ENCODE assay signal across 8 cellular contexts in the genomic region with DNA sequence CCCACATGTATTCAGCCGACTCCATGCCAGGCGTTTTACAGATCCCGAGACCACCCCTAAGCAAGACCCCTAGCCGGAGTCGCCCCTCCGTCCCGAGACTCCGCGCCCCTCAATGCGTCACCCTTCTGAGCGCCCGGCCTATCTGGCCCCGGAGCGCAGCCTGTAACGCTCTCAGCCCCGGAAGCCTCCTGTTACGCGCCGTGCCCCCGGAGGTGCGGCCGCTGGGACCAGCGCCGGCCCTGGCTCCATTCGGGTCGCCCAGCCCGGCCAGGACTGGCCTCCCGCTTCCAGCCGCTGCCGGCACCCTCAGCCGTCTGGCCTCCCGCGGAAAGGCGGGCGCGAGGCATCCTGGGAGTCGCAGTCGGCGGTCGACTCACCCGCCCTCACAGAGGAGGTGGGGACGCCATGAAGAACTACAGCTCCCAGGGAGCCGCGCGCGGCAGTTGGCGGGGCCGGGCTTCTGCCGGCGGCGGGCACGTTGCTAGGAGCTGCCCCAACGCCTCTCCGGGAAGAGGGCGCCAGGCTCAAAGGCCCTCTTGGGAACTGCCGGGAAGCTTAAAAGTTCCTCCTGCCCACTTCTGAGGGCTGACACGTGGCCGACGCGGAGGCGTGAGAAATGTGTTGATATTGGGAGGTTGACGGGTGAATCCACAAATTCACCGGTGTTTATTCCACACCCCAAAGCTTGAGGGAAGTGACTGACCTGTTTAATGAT.
DNase-seq lines count a peak whose midpoint lies in the region; ATAC-seq, FAIRE-seq and TF ChIP-seq lines count a peak whose summit lies in the region.

Gene FBF1, minus strand, starts transcription at position 316 of the 715 bp plus-strand sequence. CDS start 2,893 bp downstream, outside the sequence.

- peak within 1 kb of the TSS; percentile 89 for H3K4me3 ChIP-seq in choroid plexus epithelial cell (ENCODE audit: low read depth, low read length)

- no peak for TF ChIP-seq CTCF in choroid plexus epithelial cell (conservative IDR thresholded peaks at IDR 0.05; ENCODE audit: low read depth, low read length)

- FAIRE-seq in GM19239 (lab: Jason Lieb, UNC), result peak; percentile 91

- peak; percentile 97 for DNase-seq in Ammon's horn (ENCODE audit: low spot score)
- DNase-seq in GM19239 (ENCODE audit: insufficient read length, low spot score), result peak; percentile 98
- peak; percentile 97 for DNase-seq in NCI-H524 treated with DMSO at 0.1 percent for 48 hours (lab: John Stamatoyannopoulos, UW)
- DNase-seq in activated CD4-positive, alpha-beta T cell treated with anti-CD3 and anti-CD28 coated beads for 4 hours, result peak; percentile 85 to 86
- peak; percentile 94 for DNase-seq in choroid plexus epithelial cell (ENCODE audit: low read depth)
- DNase-seq in kidney tubule cell (ENCODE audit: low spot score), result peak; percentile 97
- DNase-seq in stimulated activated CD4-positive, alpha-beta T cell treated with anti-CD3 and anti-CD28 coated beads, Interleukin-1b, Interleukin-23, amount 100 ng/mL, for 1 hour (ENCODE audit: low read depth in 2 of 2), result peak; percentile 65 to 75

- ATAC-seq in HG03457 (IDR thresholded peaks at IDR 0.05; ENCODE audit: unreplicated experiment), result peak; percentile 83

Comparison
In these comparisons a context has a peak if more than half of its experiments do, and no peak if none do; other contexts are left out.
1. Peak in every context shown above with its lines: DNase-seq, ATAC-seq and H3K4me3 ChIP-seq.